Comparison of ENCODE assay signal across 14 cellular contexts in the genomic region with DNA sequence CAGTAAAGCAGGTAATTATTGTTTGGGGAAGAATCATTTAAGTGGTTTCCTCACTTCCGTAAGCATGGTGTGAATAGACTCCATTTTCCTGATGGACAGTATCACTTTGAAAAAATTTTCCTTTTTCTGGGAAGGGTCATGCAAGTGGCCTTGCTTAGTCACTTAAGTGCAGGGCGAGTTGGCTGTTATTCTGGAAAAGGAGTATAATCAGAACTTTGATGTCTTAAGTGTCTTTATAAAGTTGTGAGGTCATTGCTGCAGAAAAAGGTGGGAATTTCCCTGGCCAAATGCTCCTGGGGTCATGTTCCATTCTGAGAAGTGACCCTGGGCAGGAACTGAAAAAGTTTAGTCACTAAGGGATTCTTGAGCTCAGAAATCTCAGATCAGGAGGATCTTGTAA.
DNase-seq lines count a peak whose midpoint lies in the region; TF ChIP-seq lines count a peak whose summit lies in the region.
"Had no signal": no experiment of that assay in that cellular context is flagged by ENCODE, and none has a peak within 500 bp of the region (broad histone marks: within the 10 kb centered on the region; RNA-seq: fewer than 3 reads in every experiment).

No MANE protein-coding gene starts in this region.

- H3K4me1 ChIP-seq in mesenchymal stem cell (ENCODE audit: control insufficient read depth, insufficient read depth, low read depth, low read length) (no peaks in the 10 kb centered on the region), stomach (no peaks in the 10 kb centered on the region)
- H3K4me1 ChIP-seq: Caco-2 had no signal

- no peaks in the 10 kb centered on the region for H3K27me3 ChIP-seq in mesenchymal stem cell (ENCODE audit: control insufficient read depth in 1 of 2, insufficient read depth in 1 of 2, low read length in 2 of 2)
- no peaks in the 10 kb centered on the region for H3K27me3 ChIP-seq in stomach

- H3K4ac ChIP-seq in mesenchymal stem cell (ENCODE audit: low read depth in 1 of 2, low read length in 2 of 2): no peak overlapping the region

- DNase-seq in M059J (ENCODE audit: low read depth): peak; percentile 4
- DNase-seq in dermis blood vessel endothelial cell: peak; percentile 86
- peak; percentile 8 for DNase-seq in mesenchymal stem cell
- DNase-seq in stomach: no peak
- DNase-seq in COLO829 (ENCODE audit: low spot score): no peak
- DNase-seq in posterior vena cava (ENCODE audit: low spot score): no peak
- DNase-seq in KG1 (lab: John Stamatoyannopoulos, UW): no peak
- DNase-seq: C1 segment of cervical spinal cord; Caco-2; CD4-positive, alpha-beta memory T cell; DMS153; DND-41; H7; HCEC 1CT had no signal

- no peak overlapping the region for H4K91ac ChIP-seq in mesenchymal stem cell (ENCODE audit: low read length)

- H3K14ac ChIP-seq in mesenchymal stem cell (ENCODE audit: low read length in 2 of 2): no peak overlapping the region

- intact Hi-C loops in stomach (cut with DNase I; ENCODE audit: low total_unique reads): no loop called here
- intact Hi-C loops in posterior vena cava (cut with DNase I): no loop called here

- no peak overlapping the region for H2BK5ac ChIP-seq in mesenchymal stem cell (ENCODE audit: low read depth, low read length, poor library complexity, severe bottlenecking)

- H2BK12ac ChIP-seq in mesenchymal stem cell (ENCODE audit: low read length in 2 of 2): no peak overlapping the region

- no peak overlapping the region for H3K18ac ChIP-seq in mesenchymal stem cell (ENCODE audit: low read depth in 1 of 2, low read length in 2 of 2)

- H3K4me3 ChIP-seq in mesenchymal stem cell (ENCODE audit: insufficient read depth in 1 of 2, low read depth in 1 of 2, low read length in 2 of 2) (no peak overlapping the region), stomach (no peak overlapping the region)

- no peak for TF ChIP-seq EP300 in stomach (IDR thresholded peaks at IDR 0.05)

- H3K9ac ChIP-seq in mesenchymal stem cell (ENCODE audit: low read length): no peak overlapping the region

- H3K27ac ChIP-seq in mesenchymal stem cell (ENCODE audit: low read length, poor library complexity, severe bottlenecking): no peak overlapping the region
- no peak overlapping the region for H3K27ac ChIP-seq in stomach

- H2BK120ac ChIP-seq in mesenchymal stem cell (ENCODE audit: low read depth, low read length): no peak overlapping the region

- no peak overlapping the region for H2BK15ac ChIP-seq in mesenchymal stem cell (ENCODE audit: low read depth, poor library complexity, severe bottlenecking)

- H3K79me1 ChIP-seq in mesenchymal stem cell (replicated peaks; ENCODE audit: low read length, poor library complexity, severe bottlenecking): no peaks in the 10 kb centered on the region

- no peak for TF ChIP-seq CTCF in stomach (IDR thresholded peaks at IDR 0.05)

- no peak overlapping the region for H4K8ac ChIP-seq in mesenchymal stem cell (ENCODE audit: low read length)

- H3K4me2 ChIP-seq in mesenchymal stem cell (ENCODE audit: low read length, poor library complexity, severe bottlenecking): no peak overlapping the region

- WGBS in mesenchymal stem cell: 61% methylated on average over 2 of the region's 2 CpGs
- WGBS in stomach, 5 donors: 66 to 76% (median 72%) methylated on average over 2 of the region's 2 CpGs

- H2AK5ac ChIP-seq in mesenchymal stem cell (ENCODE audit: low read length, severe bottlenecking): no peak overlapping the region

- no peak for TF ChIP-seq POLR2A in stomach (IDR thresholded peaks at IDR 0.05)

- H3K9me3 ChIP-seq in mesenchymal stem cell (ENCODE audit: control insufficient read depth, low read length) (no peaks in the 10 kb centered on the region), stomach (no peaks in the 10 kb centered on the region)
- H3K9me3 ChIP-seq: Caco-2 had no signal

- H2AFZ ChIP-seq in mesenchymal stem cell (ENCODE audit: low read depth, low read length): no peak overlapping the region

- no peak overlapping the region for H3K23ac ChIP-seq in mesenchymal stem cell (ENCODE audit: low read length in 2 of 2)

- H3K36me3 ChIP-seq in mesenchymal stem cell (ENCODE audit: control insufficient read depth in 1 of 2, insufficient read depth in 2 of 2, low read depth in 1 of 2, low read length in 2 of 2): no peaks in the 10 kb centered on the region
- no peaks in the 10 kb centered on the region for H3K36me3 ChIP-seq in stomach

Comparison
In these comparisons a context has a peak if more than half of its experiments do, and no peak if none do; other contexts are left out.
1. DNase-seq: peak in M059J (single experiment), dermis blood vessel endothelial cell (single experiment) and mesenchymal stem cell (single experiment); none in stomach (single experiment), COLO829 (single experiment), posterior vena cava (single experiment) and KG1 (single experiment).